Comparison of ENCODE assay signal across 21 cellular contexts in genomic region chr9:99044827-99045226, GRCh38.
DNase-seq lines count a peak whose midpoint lies in the region; ATAC-seq, FAIRE-seq and TF ChIP-seq lines count a peak whose summit lies in the region.
"Had no signal": no experiment of that assay in that cellular context is flagged by ENCODE, and none has a peak within 500 bp of the region (broad histone marks: within the 10 kb centered on the region; RNA-seq: fewer than 3 reads in every experiment).

No MANE protein-coding gene starts in this region.

- H3K27ac ChIP-seq in IMR-90 (ENCODE audit: insufficient read depth, low read length) (no peak overlapping the region), astrocyte (ENCODE audit: low read depth, low read length) (no peak overlapping the region), trophoblast cell (ENCODE audit: low read depth, low read length) (no peak overlapping the region)

- peaks cover 70% of the 10 kb centered on the region for H3K4me1 Mint-ChIP-seq in activated CD8-positive, alpha-beta T cell treated with anti-CD3 and anti-CD28 coated beads, Interleukin-2, amount 10 ng/mL, durations not matched to agents 7 days and 5 days (ENCODE audit: low read depth)
- H3K4me1 Mint-ChIP-seq in activated CD8-positive, alpha-beta T cell treated with anti-CD3 and anti-CD28 coated beads for 36 hours (ENCODE audit: low read depth) = peaks cover 22% of the 10 kb centered on the region
- H3K4me1 Mint-ChIP-seq in astrocyte (ENCODE audit: low read depth, unreplicated experiment) (peaks cover 22% of the 10 kb centered on the region), immature natural killer cell (peaks cover 89 to 100% of the 10 kb centered on the region in 2 donors)
- peaks cover 19% of the 10 kb centered on the region for H3K4me1 Mint-ChIP-seq in stimulated activated memory B cell treated with anti-CD40 and anti-IgM and Interleukin-4, amounts not matched to agents 10 μg/mL and 1 μg/mL and 100 μg/mL, for 72 hours

- no CpG with 5 or more reads among the region's 4 CpGs for WGBS in IMR-90 (ENCODE audit: extremely low coverage in 2 of 2, insufficient read length in 1 of 2), 2 experiments
- no CpG with 5 or more reads among the region's 4 CpGs for WGBS in trophoblast cell (ENCODE audit: extremely low coverage, insufficient coverage, insufficient read length)

- no peak for FAIRE-seq in astrocyte (lab: Jason Lieb, UNC)
- FAIRE-seq: GM19239, H54, HepG2 had no signal

- peak overlapping the region; percentile 36 for H3K27ac Mint-ChIP-seq in activated CD8-positive, alpha-beta T cell treated with anti-CD3 and anti-CD28 coated beads, Interleukin-2, amount 10 ng/mL, durations not matched to agents 7 days and 5 days
- H3K27ac Mint-ChIP-seq in activated CD8-positive, alpha-beta T cell treated with anti-CD3 and anti-CD28 coated beads for 36 hours = no peak overlapping the region
- H3K27ac Mint-ChIP-seq in astrocyte (ENCODE audit: unreplicated experiment) = no peak overlapping the region
- peak overlapping the region in 4 of 6 donors; percentile 2 to 60 (median 40) for H3K27ac Mint-ChIP-seq in immature natural killer cell
- H3K27ac Mint-ChIP-seq in stimulated activated memory B cell treated with anti-CD40 and anti-IgM and Interleukin-4, amounts not matched to agents 10 μg/mL and 1 μg/mL and 100 μg/mL, for 72 hours = no peak overlapping the region
- H3K27ac Mint-ChIP-seq: CD8-positive, alpha-beta T cell had no signal

- no peak overlapping the region for H4K12ac ChIP-seq in trophoblast cell (ENCODE audit: low read depth, low read length)

- no peak overlapping the region for H4K5ac ChIP-seq in IMR-90 (ENCODE audit: low read depth, low read length)

- intact Hi-C loops in activated CD8-positive, alpha-beta T cell treated with anti-CD3 and anti-CD28 coated beads for 36 hours (cut with micrococcal nuclease) = no loop called here
- intact Hi-C loops in IMR-90 (cut with micrococcal nuclease) = no loop called here

- no peaks in the 10 kb centered on the region for H3K27me3 ChIP-seq in IMR-90 (ENCODE audit: control insufficient read depth, insufficient read depth, low read length)
- no peaks in the 10 kb centered on the region for H3K27me3 ChIP-seq in astrocyte (ENCODE audit: insufficient read depth, low read length)
- no peaks in the 10 kb centered on the region for H3K27me3 ChIP-seq in trophoblast cell (ENCODE audit: insufficient read depth, low read length)

- H3K23ac ChIP-seq in IMR-90 (ENCODE audit: low read depth, low read length) = no peak overlapping the region
- H3K23ac ChIP-seq in trophoblast cell (ENCODE audit: low read length) = no peak overlapping the region

- H2BK5ac ChIP-seq in IMR-90 (ENCODE audit: low read depth, low read length, poor library complexity, severe bottlenecking) = no peak overlapping the region
- H2BK5ac ChIP-seq in trophoblast cell (ENCODE audit: low read depth, low read length, poor library complexity) = no peak overlapping the region

- H2BK12ac ChIP-seq in trophoblast cell (ENCODE audit: low read length) = no peak overlapping the region

- POLR2A ChIA-PET in activated CD8-positive, alpha-beta T cell treated with anti-CD3 and anti-CD28 coated beads, Interleukin-2, amount 10 ng/mL, durations not matched to agents 7 days and 5 days (lab: Charles Lee) = no interaction called here
- POLR2A ChIA-PET in activated CD8-positive, alpha-beta T cell treated with anti-CD3 and anti-CD28 coated beads for 36 hours (lab: Charles Lee) = interaction anchor here (1.4 kb wide), 1 partner anchor 10 kb away, joined by 4 read pairs; no protein-coding TSS in a partner anchor
- POLR2A ChIA-PET in IMR-90 (lab: Charles Lee; ENCODE audit: unreplicated experiment) = no interaction called here

- CTCF ChIA-PET in activated CD8-positive, alpha-beta T cell treated with anti-CD3 and anti-CD28 coated beads, Interleukin-2, amount 10 ng/mL, durations not matched to agents 7 days and 5 days (lab: Charles Lee) = interaction anchor here (1.4 kb wide), 1 partner anchor 17 kb away, joined by 3 read pairs; no protein-coding TSS in a partner anchor
- CTCF ChIA-PET in activated CD8-positive, alpha-beta T cell treated with anti-CD3 and anti-CD28 coated beads for 36 hours (lab: Charles Lee) = interaction anchor here (1.1 to 1.9 kb wide), 3 partner anchors 18 to 96 kb away, joined by 4 to 6 read pairs (median 4); no protein-coding TSS in a partner anchor
- CTCF ChIA-PET in IMR-90 (lab: Yijun Ruan, JAX) = no interaction called here

- in situ Hi-C loops in IMR-90 (cut with MboI; ENCODE audit: low sequenced_read_pairs) = no loop called here

- H2BK120ac ChIP-seq in IMR-90 (ENCODE audit: low read depth, low read length) = no peak overlapping the region
- H2BK120ac ChIP-seq in trophoblast cell (ENCODE audit: insufficient read depth, low read length, poor library complexity) = no peak overlapping the region

- no peak overlapping the region for H3K4ac ChIP-seq in IMR-90 (ENCODE audit: low read depth, low read length)
- no peak overlapping the region for H3K4ac ChIP-seq in trophoblast cell (ENCODE audit: low read depth, low read length)

- 0 out of 2 replicates have a peak, but pooled peaks have one; percentile 6 for TF ChIP-seq RAD21 in IMR-90 (IDR thresholded peaks at IDR 0.05; ENCODE audit: low read length)

- H4K91ac ChIP-seq in IMR-90 (ENCODE audit: insufficient read depth, low read depth, low read length) (no peak overlapping the region), trophoblast cell (ENCODE audit: low read depth, low read length) (no peak overlapping the region)

- no peak overlapping the region for H2AK9ac ChIP-seq in IMR-90 (replicated peaks; ENCODE audit: low read depth, low read length, poor library complexity)

- TF ChIP-seq POLR2A in IMR-90 (IDR thresholded peaks at IDR 0.05; ENCODE audit: low read depth, low read length) = no peak

- H3K56ac ChIP-seq in IMR-90 (ENCODE audit: extremely low read depth, insufficient read depth, low read length) = no peak overlapping the region

- H4K8ac ChIP-seq in IMR-90 (ENCODE audit: low read depth in 2 of 2, low read length in 2 of 2) (no peak overlapping the region), trophoblast cell (ENCODE audit: low read depth, low read length) (no peak overlapping the region)

- H3K4me2 ChIP-seq in IMR-90 (ENCODE audit: low read depth, low read length) (no peak overlapping the region), astrocyte (ENCODE audit: low read length) (no peak overlapping the region), trophoblast cell (ENCODE audit: low read length) (no peak overlapping the region)
- H3K4me2 ChIP-seq: BLaER1 treated with 17β-estradiol and CSF1 and Interleukin-3, amounts not matched to agents 10 nM and 100 nM had no signal

- H3K36me3 Mint-ChIP-seq in activated CD8-positive, alpha-beta T cell treated with anti-CD3 and anti-CD28 coated beads, Interleukin-2, amount 10 ng/mL, durations not matched to agents 7 days and 5 days (ENCODE audit: low read depth) = peaks cover 22% of the 10 kb centered on the region
- H3K36me3 Mint-ChIP-seq in activated CD8-positive, alpha-beta T cell treated with anti-CD3 and anti-CD28 coated beads for 36 hours (ENCODE audit: low read depth) = no peaks in the 10 kb centered on the region
- H3K36me3 Mint-ChIP-seq in astrocyte (ENCODE audit: low read depth, unreplicated experiment) (peaks cover 19% of the 10 kb centered on the region), immature natural killer cell (peaks cover 0 to 15% (median 11%) of the 10 kb centered on the region in 3 donors)
- H3K36me3 Mint-ChIP-seq in stimulated activated memory B cell treated with anti-CD40 and anti-IgM and Interleukin-4, amounts not matched to agents 10 μg/mL and 1 μg/mL and 100 μg/mL, for 72 hours = peaks cover 8% of the 10 kb centered on the region
- H3K36me3 Mint-ChIP-seq: CD8-positive, alpha-beta T cell had no signal

- H3K27me3 Mint-ChIP-seq in activated CD8-positive, alpha-beta T cell treated with anti-CD3 and anti-CD28 coated beads, Interleukin-2, amount 10 ng/mL, durations not matched to agents 7 days and 5 days (ENCODE audit: low read depth) = no peaks in the 10 kb centered on the region
- no peaks in the 10 kb centered on the region for H3K27me3 Mint-ChIP-seq in activated CD8-positive, alpha-beta T cell treated with anti-CD3 and anti-CD28 coated beads for 36 hours
- H3K27me3 Mint-ChIP-seq in astrocyte (ENCODE audit: low read depth, unreplicated experiment) = no peaks in the 10 kb centered on the region
- peaks cover 0 to 2% (median 2%) of the 10 kb centered on the region in 3 donors for H3K27me3 Mint-ChIP-seq in immature natural killer cell (ENCODE audit: low read depth in 3 of 3)
- H3K27me3 Mint-ChIP-seq in stimulated activated memory B cell treated with anti-CD40 and anti-IgM and Interleukin-4, amounts not matched to agents 10 μg/mL and 1 μg/mL and 100 μg/mL, for 72 hours = no peaks in the 10 kb centered on the region

- H3K79me1 ChIP-seq in IMR-90 (ENCODE audit: low read depth in 1 of 2, low read length in 2 of 2) (peaks cover 0 to 10% of the 10 kb centered on the region in 2 experiments; a peak in 1 of 4 replicates), trophoblast cell (ENCODE audit: low read length) (peaks cover 14% of the 10 kb centered on the region)

- H3K36me3 ChIP-seq in IMR-90 (ENCODE audit: control insufficient read depth, insufficient read depth, low read length) (peaks cover 47% of the 10 kb centered on the region; the same call in 1 of the 2 replicates), astrocyte (ENCODE audit: insufficient read depth, low read length) (no peaks in the 10 kb centered on the region), trophoblast cell (ENCODE audit: control insufficient read depth in 1 of 2, insufficient read depth in 2 of 2, low read length in 2 of 2) (no peaks in the 10 kb centered on the region)

- H2AK5ac ChIP-seq in IMR-90 (ENCODE audit: low read depth, low read length) (no peak overlapping the region), trophoblast cell (ENCODE audit: low read length) (no peak overlapping the region)

- H3K14ac ChIP-seq in IMR-90 (replicated peaks; ENCODE audit: low read depth, low read length) (no peak overlapping the region), trophoblast cell (ENCODE audit: low read length) (no peak overlapping the region)

- no peak for DNase-seq in activated CD8-positive, alpha-beta T cell treated with anti-CD3 and anti-CD28 coated beads, Interleukin-2, amount 10 ng/mL, durations not matched to agents 7 days and 5 days
- no peak for DNase-seq in activated CD8-positive, alpha-beta T cell treated with anti-CD3 and anti-CD28 coated beads for 36 hours
- DNase-seq in IMR-90 (peak; percentile 66), astrocyte (ENCODE audit: low read depth) (peak; percentile 50), immature natural killer cell (peak in 1 of 3 donors; percentile 32), trophoblast cell (no peak)
- DNase-seq: 8988T; CD8-positive, alpha-beta T cell; GF-D8; KBM-7; NCI-H1092 treated with DMSO at 0.1 percent for 48 hours; NCI-H146; NCI-H2029; NCI-H2227 treated with DMSO at 0.1 percent for 48 hours; NCI-H510A had no signal

- no peak overlapping the region for H3K9ac ChIP-seq in IMR-90 (ENCODE audit: low read depth, low read length)
- H3K9ac ChIP-seq in astrocyte (ENCODE audit: low read length) = no peak overlapping the region
- H3K9ac ChIP-seq in trophoblast cell (ENCODE audit: low read length) = no peak overlapping the region
- H3K9ac ChIP-seq: BLaER1 treated with 17β-estradiol and CSF1 and Interleukin-3, amounts not matched to agents 10 nM and 100 nM had no signal

- H4K20me1 ChIP-seq in IMR-90 (ENCODE audit: insufficient read depth, low read length) (0 out of 2 replicates have a peak, but pooled peaks cover 3% of the 10 kb centered on the region), astrocyte (ENCODE audit: insufficient read depth, low read length) (no peaks in the 10 kb centered on the region)
- H4K20me1 ChIP-seq: BLaER1 treated with 17β-estradiol and CSF1 and Interleukin-3, amounts not matched to agents 10 nM and 100 nM had no signal

- H3K9me1 ChIP-seq in IMR-90 (ENCODE audit: insufficient read depth, low read length) = peaks cover 22% of the 10 kb centered on the region

- 0 out of 3 replicates have a peak overlapping the region, but pooled peaks have one; percentile 18 for H2BK15ac ChIP-seq in IMR-90 (ENCODE audit: low read depth, low read length)

- H3K4me3 Mint-ChIP-seq in activated CD8-positive, alpha-beta T cell treated with anti-CD3 and anti-CD28 coated beads, Interleukin-2, amount 10 ng/mL, durations not matched to agents 7 days and 5 days = no peak overlapping the region
- H3K4me3 Mint-ChIP-seq in activated CD8-positive, alpha-beta T cell treated with anti-CD3 and anti-CD28 coated beads for 36 hours = no peak overlapping the region
- H3K4me3 Mint-ChIP-seq in astrocyte (ENCODE audit: unreplicated experiment) = no peak overlapping the region
- peak overlapping the region in 3 of 5 donors; percentile 34 to 73 (median 38) for H3K4me3 Mint-ChIP-seq in immature natural killer cell
- no peak overlapping the region for H3K4me3 Mint-ChIP-seq in stimulated activated memory B cell treated with anti-CD40 and anti-IgM and Interleukin-4, amounts not matched to agents 10 μg/mL and 1 μg/mL and 100 μg/mL, for 72 hours
- H3K4me3 Mint-ChIP-seq: CD8-positive, alpha-beta T cell had no signal

- BruUV-seq in IMR-90 (replicated peaks; lab: Mats Ljungman, UMichigan) = no TSS peak

- H3K4me3 ChIP-seq in IMR-90 (ENCODE audit: insufficient read depth, low read depth, low read length) = no peak overlapping the region
- no peak overlapping the region for H3K4me3 ChIP-seq in astrocyte (ENCODE audit: insufficient read depth, low read depth, low read length)
- H3K4me3 ChIP-seq in trophoblast cell (ENCODE audit: low read depth, low read length) = no peak overlapping the region
- H3K4me3 ChIP-seq: BLaER1 treated with 17β-estradiol and CSF1 and Interleukin-3, amounts not matched to agents 10 nM and 100 nM had no signal

- H3K9me3 ChIP-seq in IMR-90 (ENCODE audit: control insufficient read depth, insufficient read depth, low read length) (peaks cover 17% of the 10 kb centered on the region), astrocyte (ENCODE audit: insufficient read depth, low read depth, low read length) (peaks cover 12% of the 10 kb centered on the region), trophoblast cell (ENCODE audit: insufficient read depth, low read depth, low read length) (no peaks in the 10 kb centered on the region)

- ATAC-seq in activated CD8-positive, alpha-beta T cell treated with anti-CD3 and anti-CD28 coated beads, Interleukin-2, amount 10 ng/mL, durations not matched to agents 7 days and 5 days = no peak
- no peak for ATAC-seq in activated CD8-positive, alpha-beta T cell treated with anti-CD3 and anti-CD28 coated beads for 36 hours
- ATAC-seq in IMR-90 (ENCODE audit: low read depth) = no peak
- ATAC-seq in HG02870 (IDR thresholded peaks at IDR 0.05; ENCODE audit: unreplicated experiment) = no peak
- no peak for ATAC-seq in stimulated activated memory B cell treated with anti-CD40 and anti-IgM and Interleukin-4, amounts not matched to agents 10 μg/mL and 1 μg/mL and 100 μg/mL, for 72 hours
- ATAC-seq: CD8-positive, alpha-beta T cell; HepG2 had no signal

- no peak overlapping the region for H2BK20ac ChIP-seq in IMR-90 (ENCODE audit: low read depth, low read length)

- peaks cover 21% of the 10 kb centered on the region for H3K9me3 Mint-ChIP-seq in activated CD8-positive, alpha-beta T cell treated with anti-CD3 and anti-CD28 coated beads, Interleukin-2, amount 10 ng/mL, durations not matched to agents 7 days and 5 days (ENCODE audit: insufficient read depth)
- peaks cover 4% of the 10 kb centered on the region for H3K9me3 Mint-ChIP-seq in activated CD8-positive, alpha-beta T cell treated with anti-CD3 and anti-CD28 coated beads for 36 hours
- H3K9me3 Mint-ChIP-seq in astrocyte (ENCODE audit: unreplicated experiment) (peaks cover 19% of the 10 kb centered on the region), immature natural killer cell (peaks cover 5 to 20% (median 9%) of the 10 kb centered on the region in 6 donors)
- H3K9me3 Mint-ChIP-seq in stimulated activated memory B cell treated with anti-CD40 and anti-IgM and Interleukin-4, amounts not matched to agents 10 μg/mL and 1 μg/mL and 100 μg/mL, for 72 hours = peaks cover 9% of the 10 kb centered on the region

- H3K18ac ChIP-seq in IMR-90 (ENCODE audit: low read depth, low read length) (no peak overlapping the region), trophoblast cell (ENCODE audit: low read length) (no peak overlapping the region)

- H3K4me1 ChIP-seq in IMR-90 (ENCODE audit: control insufficient read depth, insufficient read depth, low read length) = peaks cover 23% of the 10 kb centered on the region
- H3K4me1 ChIP-seq in astrocyte (ENCODE audit: insufficient read depth, low read length) = peaks cover 21% of the 10 kb centered on the region
- H3K4me1 ChIP-seq in trophoblast cell (ENCODE audit: control insufficient read depth in 1 of 2, insufficient read depth in 2 of 2, low read length in 2 of 2) = peaks cover 20 to 36% of the 10 kb centered on the region in 2 experiments

- dilution Hi-C loops in IMR-90 (cut with HindIII; ENCODE audit: low sequenced_read_pairs, unreplicated experiment) = no loop called here

- no peak overlapping the region for H2AFZ ChIP-seq in IMR-90 (replicated peaks; ENCODE audit: low read length, poor library complexity)
- no peak overlapping the region for H2AFZ ChIP-seq in astrocyte (ENCODE audit: low read depth, low read length)
- no peak overlapping the region for H2AFZ ChIP-seq in trophoblast cell (ENCODE audit: insufficient read depth, low read length, poor library complexity)

- no peak for TF ChIP-seq CTCF in activated CD8-positive, alpha-beta T cell treated with anti-CD3 and anti-CD28 coated beads for 36 hours (IDR thresholded peaks at IDR 0.05)
- TF ChIP-seq CTCF in IMR-90 (conservative IDR thresholded peaks at IDR 0.05; ENCODE audit: low read depth, low read length) = no peak
- TF ChIP-seq CTCF in astrocyte (IDR thresholded peaks at IDR 0.05; ENCODE audit: insufficient read depth, low read depth, low read length) = no peak

- H3K79me2 ChIP-seq in astrocyte (ENCODE audit: insufficient read depth, low read length) (no peaks in the 10 kb centered on the region), trophoblast cell (ENCODE audit: control insufficient read depth, insufficient read depth, low read length, poor library complexity) (no peaks in the 10 kb centered on the region)

Comparison
In these comparisons a context has a peak if more than half of its experiments do, and no peak if none do; other contexts are left out.
1. H3K27ac Mint-ChIP-seq: peak in activated CD8-positive, alpha-beta T cell treated with anti-CD3 and anti-CD28 coated beads, Interleukin-2, amount 10 ng/mL, durations not matched to agents 7 days and 5 days (single experiment) and immature natural killer cell (4 of 6); none in activated CD8-positive, alpha-beta T cell treated with anti-CD3 and anti-CD28 coated beads for 36 hours (single experiment), astrocyte (single experiment) and stimulated activated memory B cell treated with anti-CD40 and anti-IgM and Interleukin-4, amounts not matched to agents 10 μg/mL and 1 μg/mL and 100 μg/mL, for 72 hours (single experiment).
2. DNase-seq: peak in IMR-90 (single experiment) and astrocyte (single experiment); none in activated CD8-positive, alpha-beta T cell treated with anti-CD3 and anti-CD28 coated beads, Interleukin-2, amount 10 ng/mL, durations not matched to agents 7 days and 5 days (single experiment), activated CD8-positive, alpha-beta T cell treated with anti-CD3 and anti-CD28 coated beads for 36 hours (single experiment) and trophoblast cell (0 of 2).
3. H3K4me3 Mint-ChIP-seq: peak in immature natural killer cell (3 of 5); none in activated CD8-positive, alpha-beta T cell treated with anti-CD3 and anti-CD28 coated beads, Interleukin-2, amount 10 ng/mL, durations not matched to agents 7 days and 5 days (single experiment), activated CD8-positive, alpha-beta T cell treated with anti-CD3 and anti-CD28 coated beads for 36 hours (single experiment), astrocyte (single experiment) and stimulated activated memory B cell treated with anti-CD40 and anti-IgM and Interleukin-4, amounts not matched to agents 10 μg/mL and 1 μg/mL and 100 μg/mL, for 72 hours (single experiment).